14 cellular contexts compared by ENCODE assay signal in the genomic region with DNA sequence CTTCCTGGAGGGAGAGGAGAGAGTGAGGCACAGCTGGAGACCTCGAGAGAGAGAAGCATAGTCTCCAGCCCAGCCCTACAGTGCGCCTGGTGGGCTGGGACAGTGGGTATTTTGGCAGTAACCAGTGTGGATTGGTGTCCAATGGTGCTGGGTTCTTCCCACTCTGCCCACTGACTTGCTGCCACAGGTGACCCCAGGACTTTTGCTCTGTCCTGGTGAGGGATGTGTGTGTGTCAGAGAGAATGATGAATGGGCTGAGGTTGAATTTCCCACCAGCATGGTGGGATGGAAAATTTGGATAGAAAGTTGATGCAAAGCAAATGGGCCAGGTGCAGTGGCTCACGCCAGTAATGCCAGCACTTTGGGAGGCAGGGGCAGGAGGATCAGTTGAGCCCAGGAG. TPM values are rescaled to one million over a fixed set of nuclear protein-coding genes. Genes with fewer than 3 reads are reported as not detected.
A peak's percentile ranks its signal among the peaks of the same experiment; 100 is the strongest.
DNase-seq lines count a peak whose midpoint lies in the region; ATAC-seq and TF ChIP-seq lines count a peak whose summit lies in the region.
"Had no signal": no experiment of that assay in that cellular context is flagged by ENCODE, and none has a peak within 500 bp of the region (broad histone marks: within the 10 kb centered on the region; RNA-seq: fewer than 3 reads in every experiment).

No MANE protein-coding gene starts in this region.

- H3K9me3 ChIP-seq in right atrium auricular region (peaks cover 0 to 6% of the 10 kb centered on the region in 2 donors), right cardiac atrium (ENCODE audit: control insufficient read depth, low read length) (no peaks in the 10 kb centered on the region), Karpas-422 (ENCODE audit: low read length) (peaks cover 4% of the 10 kb centered on the region; the same call in 1 of the 2 replicates), upper lobe of right lung (no peaks in the 10 kb centered on the region), sigmoid colon (peaks cover 0 to 5% (median 2%) of the 10 kb centered on the region in 4 donors)
- H3K9me3 ChIP-seq: Caco-2 had no signal

- no peaks in the 10 kb centered on the region for H3K79me2 ChIP-seq in Karpas-422 (ENCODE audit: low read length)

- TF ChIP-seq POLR2A in sigmoid colon (IDR thresholded peaks at IDR 0.05): no peak

- no peak overlapping the region for H3K27ac ChIP-seq in right atrium auricular region
- H3K27ac ChIP-seq in right cardiac atrium (ENCODE audit: low read length): no peak overlapping the region
- H3K27ac ChIP-seq in Karpas-422 (ENCODE audit: low read length): peak overlapping the region; percentile 54
- H3K27ac ChIP-seq in upper lobe of right lung: no peak overlapping the region
- H3K27ac ChIP-seq in sigmoid colon: no peak overlapping the region
- H3K27ac ChIP-seq: 22Rv1 had no signal

- peak overlapping the region; percentile 7 for H3K4me2 ChIP-seq in Karpas-422 (ENCODE audit: low read depth, low read length, poor library complexity, severe bottlenecking)

- H3K9ac ChIP-seq in Karpas-422 (ENCODE audit: low read length): no peak overlapping the region

- TF ChIP-seq CTCF in right atrium auricular region (IDR thresholded peaks at IDR 0.05) (no peak), upper lobe of right lung (IDR thresholded peaks at IDR 0.05) (no peak), sigmoid colon (IDR thresholded peaks at IDR 0.05) (no peak)

- WGBS in right cardiac atrium: 86% methylated on average over 3 of the region's 3 CpGs
- 89 to 91% methylated on average over 3 of the region's 3 CpGs for WGBS in sigmoid colon, 2 donors

- TF ChIP-seq EP300 in sigmoid colon (IDR thresholded peaks at IDR 0.05): no peak

- H3K36me3 ChIP-seq in right atrium auricular region (no peaks in the 10 kb centered on the region), Karpas-422 (ENCODE audit: insufficient read depth, low read length) (no peaks in the 10 kb centered on the region), upper lobe of right lung (no peaks in the 10 kb centered on the region), sigmoid colon (no peaks in the 10 kb centered on the region)

- no peaks in the 10 kb centered on the region for H4K20me1 ChIP-seq in Karpas-422 (ENCODE audit: insufficient read depth, low read depth, low read length)

- no peaks in the 10 kb centered on the region for H3K27me3 ChIP-seq in right atrium auricular region
- no peaks in the 10 kb centered on the region for H3K27me3 ChIP-seq in right cardiac atrium (ENCODE audit: control insufficient read depth, insufficient read depth)
- H3K27me3 ChIP-seq in Karpas-422 (ENCODE audit: low read length): 0 out of 2 replicates have a peak, but pooled peaks cover 3% of the 10 kb centered on the region
- no peaks in the 10 kb centered on the region for H3K27me3 ChIP-seq in upper lobe of right lung
- no peaks in the 10 kb centered on the region for H3K27me3 ChIP-seq in sigmoid colon

- H3K4me1 ChIP-seq in right atrium auricular region: no peaks in the 10 kb centered on the region
- no peaks in the 10 kb centered on the region for H3K4me1 ChIP-seq in right cardiac atrium (ENCODE audit: control insufficient read depth, insufficient read depth, low read length)
- peaks cover 29% of the 10 kb centered on the region for H3K4me1 ChIP-seq in Karpas-422 (ENCODE audit: low read length)
- no peaks in the 10 kb centered on the region for H3K4me1 ChIP-seq in upper lobe of right lung
- H3K4me1 ChIP-seq in sigmoid colon: no peaks in the 10 kb centered on the region

- H3K4me3 ChIP-seq in right atrium auricular region: no peak overlapping the region
- H3K4me3 ChIP-seq in right cardiac atrium (ENCODE audit: low read length): no peak overlapping the region
- no peak overlapping the region for H3K4me3 ChIP-seq in Karpas-422 (ENCODE audit: low read length)
- H3K4me3 ChIP-seq in upper lobe of right lung: no peak overlapping the region
- no peak overlapping the region for H3K4me3 ChIP-seq in sigmoid colon
- H3K4me3 ChIP-seq: GM12878 had no signal

- intact Hi-C loops in right cardiac atrium (cut with DNase I) (no loop called here), upper lobe of right lung (cut with DNase I) (no loop called here), sigmoid colon (cut with DNase I) (no loop called here)

- peak; percentile 1 for DNase-seq in right atrium auricular region (ENCODE audit: low spot score)
- DNase-seq in right cardiac atrium: no peak
- DNase-seq in Karpas-422: no peak
- DNase-seq in mesenteric fat pad (ENCODE audit: low spot score): peak; percentile 59
- peak; percentile 27 for DNase-seq in upper lobe of right lung
- no peak for DNase-seq in activated naive CD4-positive, alpha-beta T cell treated with Interleukin-2 at 50 U/mL for 16 hours
- no peak for DNase-seq in NCI-H1436 (lab: John Stamatoyannopoulos, UW)
- no peak for DNase-seq in sigmoid colon
- DNase-seq: Caco-2; CD8-positive, alpha-beta memory T cell; HCEC 1CT had no signal

- ATAC-seq in right cardiac atrium: no peak
- no peak for ATAC-seq in upper lobe of right lung
- ATAC-seq: GM12878 had no signal

- no peak overlapping the region for H2AFZ ChIP-seq in Karpas-422 (ENCODE audit: low read length)

- H3K9me2 ChIP-seq in Karpas-422 (replicated peaks; ENCODE audit: insufficient read depth, low read length): no peaks in the 10 kb centered on the region

RNA-seq across cellular contexts. Expression of a gene that starts 26.3 kb away (rescaled TPM):
- total RNA-seq in right atrium auricular region (1 to 10 TPM in 1 of 2 donors, under 1 TPM in 1; 0.70 to 3.8 TPM), right cardiac atrium (1 to 10 TPM; 1.3 to 1.7 (median 1.4) TPM), mesenteric fat pad (10.0 TPM), upper lobe of right lung (40.6 TPM), sigmoid colon (under 1 TPM; 0.33 to 0.81 (median 0.63) TPM)
- polyA plus RNA-seq in right cardiac atrium (2.5 TPM), sigmoid colon (100 to 1,000 TPM; 134 to 254 (median 219) TPM)
- total RNA-seq in Karpas-422 (2014; rRNA removed; shearing (Covaris generic); ENCODE audit: low replicate concordance): 2.7 and 3.2 TPM in 2 replicates
- polyA plus RNA-seq: CD8-positive, alpha-beta memory T cell; IgD-negative memory B cell had no signal

Comparison
In these comparisons a context has a peak if more than half of its experiments do, and no peak if none do; other contexts are left out.
1. DNase-seq: peak in right atrium auricular region (single experiment), mesenteric fat pad (single experiment) and upper lobe of right lung (single experiment); none in right cardiac atrium (0 of 3), Karpas-422 (single experiment), activated naive CD4-positive, alpha-beta T cell treated with Interleukin-2 at 50 U/mL for 16 hours (single experiment), NCI-H1436 (single experiment) and sigmoid colon (single experiment).